9 cellular contexts compared by ENCODE assay signal in the genomic region with DNA sequence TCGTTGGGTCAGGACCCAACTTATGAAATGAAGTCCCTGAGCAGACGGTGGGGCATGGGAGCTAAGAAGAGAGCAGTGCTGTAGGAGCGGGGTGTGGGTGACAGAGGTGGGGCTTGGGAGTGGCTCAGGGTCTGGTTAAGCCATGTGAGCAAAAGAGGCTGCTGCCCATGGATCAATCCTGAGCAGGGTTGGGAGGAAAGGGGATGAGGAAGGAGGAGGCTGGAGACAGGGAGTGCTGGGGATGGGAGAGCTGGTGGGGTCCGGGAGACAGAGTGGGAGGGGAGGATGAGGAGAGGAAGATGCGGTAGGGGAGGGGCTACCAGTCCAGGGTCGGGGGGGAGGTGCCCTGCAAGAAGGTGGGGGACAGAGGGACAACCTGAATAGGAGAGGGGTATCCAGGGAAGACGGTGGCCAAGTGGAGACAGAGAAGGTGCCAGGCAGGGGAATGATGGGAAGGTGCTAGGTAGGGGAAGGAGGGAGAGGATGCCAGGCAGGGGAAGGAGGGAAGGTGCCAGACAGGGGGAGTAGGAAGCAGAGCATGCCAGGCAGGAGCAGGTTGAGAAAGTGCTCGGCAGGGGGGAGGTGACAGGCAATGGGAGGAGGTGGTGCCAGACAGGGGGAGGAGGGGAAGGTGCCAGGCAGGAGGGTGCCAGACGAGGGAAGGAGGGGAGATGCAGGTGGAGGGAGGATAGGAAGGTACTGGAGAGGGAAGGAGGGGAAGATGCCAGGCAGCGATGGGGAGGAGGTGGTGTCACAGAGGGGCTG. TPM values are rescaled to one million over a fixed set of nuclear protein-coding genes. Genes with fewer than 3 reads are reported as not detected.
DNase-seq lines count a peak whose midpoint lies in the region; ATAC-seq and TF ChIP-seq lines count a peak whose summit lies in the region.
"Had no signal": no experiment of that assay in that cellular context is flagged by ENCODE, and none has a peak within 500 bp of the region (broad histone marks: within the 10 kb centered on the region; RNA-seq: fewer than 3 reads in every experiment).

No MANE protein-coding gene starts in this region.

- peaks cover 49% of the 10 kb centered on the region for H3K4me1 Mint-ChIP-seq in CD4-positive, alpha-beta T cell (ENCODE audit: low read depth)
- H3K4me1 Mint-ChIP-seq in central memory CD8-positive, alpha-beta T cell = peaks cover 40% of the 10 kb centered on the region
- peaks cover 13% of the 10 kb centered on the region for H3K4me1 Mint-ChIP-seq in activated CD8-positive, alpha-beta memory T cell treated with anti-CD3 and anti-CD28 coated beads, Interleukin-2, amount 10 ng/mL, durations not matched to agents 7 days and 5 days

- no peaks in the 10 kb centered on the region for H3K27me3 ChIP-seq in CD4-positive, alpha-beta T cell (ENCODE audit: control insufficient read depth, insufficient read depth, low read length)
- H3K27me3 ChIP-seq in KMS-11 (ENCODE audit: insufficient read depth, low read depth) = peaks cover 8% of the 10 kb centered on the region; the same call in 1 of the 2 replicates
- peaks cover 9% of the 10 kb centered on the region for H3K27me3 ChIP-seq in neuron (ENCODE audit: insufficient read depth, low read length)

- H3K79me2 ChIP-seq in KMS-11 (ENCODE audit: insufficient read depth, low read depth) = no peaks in the 10 kb centered on the region

- intact Hi-C loops in CD4-positive, alpha-beta T cell (cut with DNase I, micrococcal nuclease) = no loop called here

- H3K9me3 ChIP-seq in CD4-positive, alpha-beta T cell (ENCODE audit: control insufficient read depth, low read length) = no peaks in the 10 kb centered on the region
- H3K9me3 ChIP-seq in neuron (ENCODE audit: low read length) = no peaks in the 10 kb centered on the region

- H2AFZ ChIP-seq in KMS-11 (ENCODE audit: low read depth) (no peak overlapping the region), neuron (ENCODE audit: low read depth, low read length) (no peak overlapping the region)

- peaks cover 16% of the 10 kb centered on the region for H3K27me3 Mint-ChIP-seq in CD4-positive, alpha-beta T cell
- peaks cover 23% of the 10 kb centered on the region for H3K27me3 Mint-ChIP-seq in central memory CD8-positive, alpha-beta T cell
- peaks cover 8% of the 10 kb centered on the region for H3K27me3 Mint-ChIP-seq in activated CD8-positive, alpha-beta memory T cell treated with anti-CD3 and anti-CD28 coated beads, Interleukin-2, amount 10 ng/mL, durations not matched to agents 7 days and 5 days

- CTCF ChIA-PET in CD4-positive, alpha-beta T cell (lab: Charles Lee) = no interaction called here
- CTCF ChIA-PET in activated CD8-positive, alpha-beta memory T cell treated with anti-CD3 and anti-CD28 coated beads, Interleukin-2, amount 10 ng/mL, durations not matched to agents 7 days and 5 days (lab: Charles Lee) = no interaction called here

- TF ChIP-seq CTCF in CD4-positive, alpha-beta T cell (IDR thresholded peaks at IDR 0.05) = no peak
- no peak for TF ChIP-seq CTCF in KMS-11 (conservative IDR thresholded peaks at IDR 0.05; ENCODE audit: low read depth, low read length)

- no peak overlapping the region for H3K27ac ChIP-seq in CD4-positive, alpha-beta T cell (ENCODE audit: low read depth, low read length)
- H3K27ac ChIP-seq in KMS-11 = no peak overlapping the region

- ATAC-seq in CD4-positive, alpha-beta T cell (ENCODE audit: poor library complexity) = no peak
- peak; percentile 44 for ATAC-seq in central memory CD8-positive, alpha-beta T cell (replicated peaks; ENCODE audit: extremely low read depth, poor library complexity, severe bottlenecking)
- ATAC-seq in HG03457 (IDR thresholded peaks at IDR 0.05; ENCODE audit: unreplicated experiment) (no peak), HG02610 (IDR thresholded peaks at IDR 0.05; ENCODE audit: unreplicated experiment) (no peak)
- no peak for ATAC-seq in activated CD8-positive, alpha-beta memory T cell treated with anti-CD3 and anti-CD28 coated beads, Interleukin-2, amount 10 ng/mL, durations not matched to agents 7 days and 5 days

- H3K9ac ChIP-seq in KMS-11 = no peak overlapping the region

- H3K4me3 Mint-ChIP-seq in CD4-positive, alpha-beta T cell = peak overlapping the region; percentile 65
- peak overlapping the region; percentile 75 for H3K4me3 Mint-ChIP-seq in central memory CD8-positive, alpha-beta T cell
- no peak overlapping the region for H3K4me3 Mint-ChIP-seq in activated CD8-positive, alpha-beta memory T cell treated with anti-CD3 and anti-CD28 coated beads, Interleukin-2, amount 10 ng/mL, durations not matched to agents 7 days and 5 days

- H3K9me3 Mint-ChIP-seq in CD4-positive, alpha-beta T cell = no peaks in the 10 kb centered on the region
- no peaks in the 10 kb centered on the region for H3K9me3 Mint-ChIP-seq in central memory CD8-positive, alpha-beta T cell
- H3K9me3 Mint-ChIP-seq in activated CD8-positive, alpha-beta memory T cell treated with anti-CD3 and anti-CD28 coated beads, Interleukin-2, amount 10 ng/mL, durations not matched to agents 7 days and 5 days (ENCODE audit: low read depth) = no peaks in the 10 kb centered on the region

- no peaks in the 10 kb centered on the region for H3K36me3 Mint-ChIP-seq in CD4-positive, alpha-beta T cell (ENCODE audit: low read depth)
- H3K36me3 Mint-ChIP-seq in central memory CD8-positive, alpha-beta T cell (ENCODE audit: insufficient read depth) = peaks cover 7% of the 10 kb centered on the region
- H3K36me3 Mint-ChIP-seq in activated CD8-positive, alpha-beta memory T cell treated with anti-CD3 and anti-CD28 coated beads, Interleukin-2, amount 10 ng/mL, durations not matched to agents 7 days and 5 days = no peaks in the 10 kb centered on the region

- POLR2A ChIA-PET in CD4-positive, alpha-beta T cell (lab: Charles Lee) = no interaction called here

- H3K4me3 ChIP-seq in KMS-11 (IDR thresholded peaks at IDR 0.05; ENCODE audit: insufficient read depth, low read depth, low read length) (no peak overlapping the region), neuron (ENCODE audit: low read length) (peak overlapping the region; percentile 38)

- H3K27ac Mint-ChIP-seq in CD4-positive, alpha-beta T cell = no peak overlapping the region
- H3K27ac Mint-ChIP-seq in central memory CD8-positive, alpha-beta T cell (ENCODE audit: low read depth) = peak overlapping the region; percentile 60
- H3K27ac Mint-ChIP-seq in activated CD8-positive, alpha-beta memory T cell treated with anti-CD3 and anti-CD28 coated beads, Interleukin-2, amount 10 ng/mL, durations not matched to agents 7 days and 5 days = no peak overlapping the region

- no peaks in the 10 kb centered on the region for H4K20me1 ChIP-seq in KMS-11 (ENCODE audit: insufficient read depth)

- DNase-seq in CD4-positive, alpha-beta T cell = no peak
- DNase-seq in central memory CD8-positive, alpha-beta T cell (ENCODE audit: low spot score in 2 of 2) = peak in 1 of 2 donors; percentile 24
- DNase-seq in activated CD8-positive, alpha-beta memory T cell treated with anti-CD3 and anti-CD28 coated beads, Interleukin-2, amount 10 ng/mL, durations not matched to agents 7 days and 5 days = no peak
- no peak for DNase-seq in iPS-NIHi11 (ENCODE audit: low spot score)
- DNase-seq: stimulated activated naive CD4-positive, alpha-beta T cell treated with Interleukin-2 at 50 U/mL for 16 hours had no signal

- no peaks in the 10 kb centered on the region for H3K4me1 ChIP-seq in KMS-11 (ENCODE audit: low read depth, poor library complexity, severe bottlenecking)
- H3K4me1 ChIP-seq in neuron (ENCODE audit: insufficient read depth, low read length) = peaks cover 6% of the 10 kb centered on the region

- H3K36me3 ChIP-seq in KMS-11 (ENCODE audit: insufficient read depth) (no peaks in the 10 kb centered on the region), neuron (ENCODE audit: insufficient read depth, low read length) (no peaks in the 10 kb centered on the region)

- peak overlapping the region; percentile 37; the same call in 1 of the 2 replicates for H3K4me2 ChIP-seq in KMS-11

RNA-seq across cellular contexts. Expression of gene SMARCD3, which starts 27.5 kb away (rescaled TPM):
- 10 to 100 TPM; 11.8 to 14.8 TPM for total RNA-seq in CD4-positive, alpha-beta T cell
- 1 to 10 TPM; 1.0 to 2.5 TPM for total RNA-seq in activated CD8-positive, alpha-beta memory T cell treated with anti-CD3 and anti-CD28 coated beads, Interleukin-2, amount 10 ng/mL, durations not matched to agents 7 days and 5 days

RNA-seq across cellular contexts. Expression of gene CHPF2, which starts 43.7 kb away (rescaled TPM):
- total RNA-seq in CD4-positive, alpha-beta T cell = 10 to 100 TPM; 29.6 to 30.5 TPM
- 10 to 100 TPM; 46.1 to 46.8 TPM for total RNA-seq in activated CD8-positive, alpha-beta memory T cell treated with anti-CD3 and anti-CD28 coated beads, Interleukin-2, amount 10 ng/mL, durations not matched to agents 7 days and 5 days

RNA-seq across cellular contexts. Expression of gene ABCF2, which starts 49.0 kb away (rescaled TPM):
- 10 to 100 TPM; 12.3 to 13.2 TPM for total RNA-seq in CD4-positive, alpha-beta T cell
- total RNA-seq in activated CD8-positive, alpha-beta memory T cell treated with anti-CD3 and anti-CD28 coated beads, Interleukin-2, amount 10 ng/mL, durations not matched to agents 7 days and 5 days = 10 to 100 TPM; 37.8 to 47.3 TPM
